ENCODE assay signal across 28 cellular contexts in genomic region chr2:170191166-170191872, GRCh38. TPM values are rescaled to one million over a fixed set of nuclear protein-coding genes. Genes with fewer than 3 reads are reported as not detected.
"Had no signal": no experiment of that assay in that cellular context is flagged by ENCODE, and none has a peak within 500 bp of the region (broad histone marks: within the 10 kb centered on the region; RNA-seq: fewer than 3 reads in every experiment).

No MANE protein-coding gene starts in this region.

- H3K36me3 Mint-ChIP-seq: memory B cell had no signal

- H3K4me1 ChIP-seq: colonic mucosa, gastroesophageal sphincter, parathyroid adenoma, right atrium auricular region, suprapubic skin, tibial artery, upper lobe of right lung had no signal

- DNase-seq: activated B cell treated with CpG ODN at 0.5 μM for 24 hours; activated naive CD4-positive, alpha-beta T cell; activated T-cell treated with anti-CD3 and anti-CD28 coated beads for 4 hours; activated T-cell treated with anti-CD3 and anti-CD28 coated beads, Interleukin-2, amount 50 U/mL, for 72 hours; anterior cingulate cortex; cerebellar nuclear complex; colonic mucosa; effector CD8-positive, alpha-beta T cell; hippocampal formation; kidney; left colon; midbrain; naive thymus-derived CD4-positive, alpha-beta T cell; occipital lobe; stimulated activated CD4-positive, alpha-beta T cell treated with anti-CD3 and anti-CD28 coated beads, Interleukin-15, amount 100 ng/mL, for 24 hours; stimulated activated CD4-positive, alpha-beta T cell treated with anti-CD3 and anti-CD28 coated beads, Interleukin-2, amount 100 ng/mL, for 24 hours; stimulated activated naive CD4-positive, alpha-beta T cell; T-helper 2 cell; tibial artery; upper lobe of right lung had no signal

- H3K27ac ChIP-seq: cardiac muscle cell, colonic mucosa, gastroesophageal sphincter, parathyroid adenoma, right atrium auricular region, suprapubic skin, tibial artery, upper lobe of right lung had no signal

- ATAC-seq: activated T-cell treated with anti-CD3 and anti-CD28 coated beads, Interleukin-2, amount 50 U/mL, for 72 hours; gastroesophageal sphincter; left colon; naive thymus-derived CD4-positive, alpha-beta T cell; upper lobe of right lung had no signal

- H3K4me3 ChIP-seq: cardiac muscle cell, colonic mucosa, gastroesophageal sphincter, right atrium auricular region, suprapubic skin, tibial artery, upper lobe of right lung had no signal

- H3K27ac Mint-ChIP-seq: activated B cell treated with CpG ODN at 0.5 μM for 24 hours; activated naive CD8-positive, alpha-beta T cell; activated T-cell treated with anti-CD3 and anti-CD28 coated beads, Interleukin-2, amount 50 U/mL, for 72 hours; memory B cell; naive thymus-derived CD4-positive, alpha-beta T cell had no signal

- H3K9me3 ChIP-seq: colonic mucosa, suprapubic skin, upper lobe of right lung had no signal

- H3K4me1 Mint-ChIP-seq: activated B cell treated with CpG ODN at 0.5 μM for 24 hours, memory B cell had no signal

- H3K4me3 Mint-ChIP-seq: activated B cell treated with CpG ODN at 0.5 μM for 24 hours; activated naive CD8-positive, alpha-beta T cell; activated T-cell treated with anti-CD3 and anti-CD28 coated beads, Interleukin-2, amount 50 U/mL, for 72 hours; memory B cell; naive thymus-derived CD4-positive, alpha-beta T cell had no signal

- H3K36me3 ChIP-seq: cardiac muscle cell, colonic mucosa, gastroesophageal sphincter, right atrium auricular region, suprapubic skin, tibial artery, upper lobe of right lung had no signal

- H3K27me3 ChIP-seq: cardiac muscle cell, colonic mucosa, gastroesophageal sphincter, right atrium auricular region, suprapubic skin, tibial artery, upper lobe of right lung had no signal

RNA-seq across cellular contexts. Expression of gene MYO3B, which starts 13.4 kb away (rescaled TPM):
- total RNA-seq: activated B cell treated with CpG ODN at 0.5 μM for 24 hours, cardiac muscle cell, dermis microvascular lymphatic vessel endothelial cell, gastroesophageal sphincter, right atrium auricular region had no signal
